ENCODE assay signal across 23 cellular contexts in genomic region chr6:12679291-12679690, GRCh38. TPM values are rescaled to one million over a fixed set of nuclear protein-coding genes. Genes with fewer than 3 reads are reported as not detected.
"Had no signal": no experiment of that assay in that cellular context is flagged by ENCODE, and none has a peak within 500 bp of the region (broad histone marks: within the 10 kb centered on the region; RNA-seq: fewer than 3 reads in every experiment).

No MANE protein-coding gene starts in this region.

- H3K27ac Mint-ChIP-seq: endodermal cell; naive thymus-derived CD8-positive, alpha-beta T cell; neural progenitor cell; stimulated activated memory B cell treated with anti-CD40 and anti-IgM and Interleukin-4, amounts not matched to agents 10 μg/mL and 1 μg/mL and 100 μg/mL, for 72 hours; stimulated activated naive CD8-positive, alpha-beta T cell treated with anti-CD3 and anti-CD28 coated beads, Interleukin-15, amount 100 ng/mL, for 72 hours had no signal

- H2AFZ ChIP-seq: neural progenitor cell had no signal

- H3K4me1 ChIP-seq: gastrocnemius medialis, pancreas, psoas muscle, spleen, transverse colon had no signal

- H3K36me3 ChIP-seq: gastrocnemius medialis, neural progenitor cell, pancreas, spleen, thoracic aorta, transverse colon had no signal

- H3K27me3 ChIP-seq: gastrocnemius medialis, neural progenitor cell, pancreas, transverse colon had no signal

- H3K36me3 Mint-ChIP-seq: naive thymus-derived CD8-positive, alpha-beta T cell; neural progenitor cell; stimulated activated memory B cell treated with anti-CD40 and anti-IgM and Interleukin-4, amounts not matched to agents 10 μg/mL and 1 μg/mL and 100 μg/mL, for 72 hours had no signal

- DNase-seq: central memory CD4-positive, alpha-beta T cell; effector CD4-positive, alpha-beta T cell; endodermal cell; gastrocnemius medialis; mammary epithelial cell; mucosa of descending colon; naive thymus-derived CD8-positive, alpha-beta T cell; nucleus accumbens; pancreas; psoas muscle; spleen; stimulated activated CD4-positive, alpha-beta T cell treated with anti-CD3 and anti-CD28 coated beads, Interleukin-15, amount 100 ng/mL, for 24 hours; stimulated activated CD4-positive, alpha-beta T cell treated with anti-CD3 and anti-CD28 coated beads, Interleukin-1b, Interleukin-23, amount 100 ng/mL, for 48 hours; stimulated activated CD4-positive, alpha-beta T cell treated with anti-CD3 and anti-CD28 coated beads, Interleukin-4, amount 100 ng/mL, for 24 hours; stimulated activated naive CD8-positive, alpha-beta T cell treated with anti-CD3 and anti-CD28 coated beads, Interleukin-15, amount 100 ng/mL, for 72 hours; transverse colon had no signal

- FAIRE-seq: pancreas had no signal

- H3K4me1 Mint-ChIP-seq: naive thymus-derived CD8-positive, alpha-beta T cell; neural progenitor cell; stimulated activated memory B cell treated with anti-CD40 and anti-IgM and Interleukin-4, amounts not matched to agents 10 μg/mL and 1 μg/mL and 100 μg/mL, for 72 hours; stimulated activated naive CD8-positive, alpha-beta T cell treated with anti-CD3 and anti-CD28 coated beads, Interleukin-15, amount 100 ng/mL, for 72 hours had no signal

- H3K27ac ChIP-seq: coronary artery, gastrocnemius medialis, neural progenitor cell, pancreas, psoas muscle, spleen, thoracic aorta, transverse colon had no signal

- H3K9me3 ChIP-seq: gastrocnemius medialis, mucosa of descending colon, pancreas, psoas muscle, spleen, thoracic aorta, transverse colon had no signal

- H3K4me3 Mint-ChIP-seq: endodermal cell; naive thymus-derived CD8-positive, alpha-beta T cell; neural progenitor cell; stimulated activated memory B cell treated with anti-CD40 and anti-IgM and Interleukin-4, amounts not matched to agents 10 μg/mL and 1 μg/mL and 100 μg/mL, for 72 hours; stimulated activated naive CD8-positive, alpha-beta T cell treated with anti-CD3 and anti-CD28 coated beads, Interleukin-15, amount 100 ng/mL, for 72 hours had no signal

- H3K4me3 ChIP-seq: coronary artery, gastrocnemius medialis, mucosa of descending colon, neural progenitor cell, pancreas, psoas muscle, spleen, thoracic aorta, transverse colon had no signal

- ATAC-seq: esophagus mucosa; gastrocnemius medialis; left lobe of liver; mucosa of descending colon; naive thymus-derived CD8-positive, alpha-beta T cell; pancreas; psoas muscle; sciatic nerve; stimulated activated memory B cell treated with anti-CD40 and anti-IgM and Interleukin-4, amounts not matched to agents 10 μg/mL and 1 μg/mL and 100 μg/mL, for 72 hours; stimulated activated naive CD8-positive, alpha-beta T cell treated with anti-CD3 and anti-CD28 coated beads, Interleukin-15, amount 100 ng/mL, for 72 hours had no signal

- H3K4me2 ChIP-seq: neural progenitor cell had no signal

- H3K9me3 Mint-ChIP-seq: neural progenitor cell; stimulated activated naive CD8-positive, alpha-beta T cell treated with anti-CD3 and anti-CD28 coated beads, Interleukin-15, amount 100 ng/mL, for 72 hours had no signal

RNA-seq across cellular contexts. Expression of gene PHACTR1, which starts 37.3 kb away (rescaled TPM):
- polyA plus RNA-seq: mammary epithelial cell had no signal
